ENCODE assay signal across 11 cellular contexts in genomic region chr1:34549199-34549598, GRCh38.
DNase-seq lines count a peak whose midpoint lies in the region; ATAC-seq, FAIRE-seq and TF ChIP-seq lines count a peak whose summit lies in the region.
"Had no signal": no experiment of that assay in that cellular context is flagged by ENCODE, and none has a peak within 500 bp of the region (broad histone marks: within the 10 kb centered on the region; RNA-seq: fewer than 3 reads in every experiment).

No MANE protein-coding gene starts in this region.

- no peaks in the 10 kb centered on the region for H3K36me3 ChIP-seq in H7 (replicated peaks; ENCODE audit: control insufficient read depth, insufficient read depth, low read length)
- no peaks in the 10 kb centered on the region for H3K36me3 ChIP-seq in SJCRH30
- H3K36me3 ChIP-seq in keratinocyte (ENCODE audit: control insufficient read depth in 2 of 2, extremely low read depth in 1 of 2, insufficient read depth in 2 of 2, low read length in 2 of 2): no peaks in the 10 kb centered on the region

- dilution Hi-C loops in keratinocyte (cut with MboI; ENCODE audit: extremely low pct_ligation_motif_present, low sequenced_read_pairs): no loop called here

- no peak overlapping the region for H3K27ac ChIP-seq in SJCRH30
- H3K27ac ChIP-seq in keratinocyte (ENCODE audit: control insufficient read depth, insufficient read depth, low read length): no peak overlapping the region
- no peak overlapping the region for H3K27ac ChIP-seq in CD4-positive, alpha-beta T cell (ENCODE audit: low read depth, low read length)
- H3K27ac ChIP-seq: dorsolateral prefrontal cortex had no signal

- no peaks in the 10 kb centered on the region for H3K79me2 ChIP-seq in keratinocyte (ENCODE audit: control insufficient read depth, insufficient read depth, low read length)

- no peaks in the 10 kb centered on the region for H3K9me3 ChIP-seq in SJCRH30 (replicated peaks)
- H3K9me3 ChIP-seq in keratinocyte (ENCODE audit: control insufficient read depth, low read depth, low read length): no peaks in the 10 kb centered on the region
- H3K9me3 ChIP-seq in CD4-positive, alpha-beta T cell (ENCODE audit: control insufficient read depth, low read length): no peaks in the 10 kb centered on the region

- no peak overlapping the region for H3K4me2 ChIP-seq in keratinocyte (ENCODE audit: control insufficient read depth, extremely low read depth, insufficient read depth, low read depth, low read length)

- H4K20me1 ChIP-seq in keratinocyte (ENCODE audit: control insufficient read depth, extremely low read depth, insufficient read depth, low read length): no peaks in the 10 kb centered on the region

- no peaks in the 10 kb centered on the region for H3K36me3 Mint-ChIP-seq in CD4-positive, alpha-beta T cell (ENCODE audit: low read depth)
- H3K36me3 Mint-ChIP-seq: T-cell had no signal

- TF ChIP-seq CTCF in D721Med (IDR thresholded peaks at IDR 0.05; ENCODE audit: insufficient read depth, missing control alignments) (peak; percentile 3), keratinocyte (optimal IDR thresholded peaks at IDR 0.05 in 1 of 3, IDR thresholded peaks at IDR 0.05 in 1 of 3, conservative IDR thresholded peaks at IDR 0.05 in 1 of 3; ENCODE audit: extremely low read depth in 1 of 3, insufficient read depth in 2 of 3, low read length in 3 of 3) (peak; percentile 36 to 61 (median 56))
- TF ChIP-seq CTCF in CD4-positive, alpha-beta T cell (IDR thresholded peaks at IDR 0.05): no peak

- H3K27ac Mint-ChIP-seq in CD4-positive, alpha-beta T cell: no peak overlapping the region
- H3K27ac Mint-ChIP-seq: T-cell had no signal

- peaks cover 11% of the 10 kb centered on the region for H3K9me3 Mint-ChIP-seq in CD4-positive, alpha-beta T cell

- FAIRE-seq in D721Med (lab: Jason Lieb, UNC) (no peak), keratinocyte (lab: Jason Lieb, UNC) (no peak)

- no peak overlapping the region for H3K4me3 Mint-ChIP-seq in CD4-positive, alpha-beta T cell
- H3K4me3 Mint-ChIP-seq: T-cell had no signal

- peaks cover 34% of the 10 kb centered on the region for H3K27me3 Mint-ChIP-seq in CD4-positive, alpha-beta T cell

- H2AFZ ChIP-seq in keratinocyte (ENCODE audit: control insufficient read depth, low read length): no peak overlapping the region

- H3K9ac ChIP-seq in keratinocyte (ENCODE audit: control insufficient read depth, extremely low read depth, insufficient read depth, low read length): no peak overlapping the region

- H3K27me3 ChIP-seq in H7 (ENCODE audit: control insufficient read depth, insufficient read depth, low read length): no peaks in the 10 kb centered on the region; the same call in 1 of the 2 replicates
- no peaks in the 10 kb centered on the region for H3K27me3 ChIP-seq in SJCRH30
- no peaks in the 10 kb centered on the region for H3K27me3 ChIP-seq in keratinocyte (ENCODE audit: control insufficient read depth, extremely low read depth, insufficient read depth, low read length)
- peaks cover 8% of the 10 kb centered on the region for H3K27me3 ChIP-seq in CD4-positive, alpha-beta T cell (ENCODE audit: control insufficient read depth, insufficient read depth, low read length)

- H3K4me1 Mint-ChIP-seq in CD4-positive, alpha-beta T cell (ENCODE audit: low read depth): no peaks in the 10 kb centered on the region
- H3K4me1 Mint-ChIP-seq: T-cell had no signal

- ATAC-seq in GM21619 (IDR thresholded peaks at IDR 0.05; ENCODE audit: unreplicated experiment): no peak
- no peak for ATAC-seq in CD4-positive, alpha-beta T cell (ENCODE audit: poor library complexity)
- ATAC-seq in GM18873 (IDR thresholded peaks at IDR 0.05; ENCODE audit: low FRiP score, unreplicated experiment): no peak
- ATAC-seq: T-cell had no signal

- DNase-seq in D721Med (ENCODE audit: insufficient read length, low spot score): no peak
- peak; percentile 56 for DNase-seq in H7
- peak; percentile 25 to 43 for DNase-seq in SJCRH30
- no peak for DNase-seq in keratinocyte (ENCODE audit: low read depth, low spot score)
- DNase-seq in CD4-positive, alpha-beta T cell: no peak
- no peak for DNase-seq in cerebellar nuclear complex (lab: John Stamatoyannopoulos, UW)
- DNase-seq: activated effector memory CD4-positive, alpha-beta T cell treated with Interleukin-2 at 50 U/mL for 16 hours; dorsolateral prefrontal cortex; T-cell had no signal

- intact Hi-C loops in CD4-positive, alpha-beta T cell (cut with DNase I, micrococcal nuclease): no loop called here

- H3K4me1 ChIP-seq in SJCRH30: no peaks in the 10 kb centered on the region
- no peaks in the 10 kb centered on the region for H3K4me1 ChIP-seq in keratinocyte (ENCODE audit: control insufficient read depth, extremely low read depth, insufficient read depth, low read length)

- POLR2A ChIA-PET in CD4-positive, alpha-beta T cell (lab: Charles Lee): no interaction called here

- CTCF ChIA-PET in CD4-positive, alpha-beta T cell (lab: Charles Lee): no interaction called here

- no peaks in the 10 kb centered on the region for H3K9me1 ChIP-seq in keratinocyte (ENCODE audit: control insufficient read depth, extremely low read depth, insufficient read depth, low read length)

- H3K4me3 ChIP-seq in H7 (ENCODE audit: insufficient read depth, low read depth, low read length): no peak overlapping the region
- H3K4me3 ChIP-seq in SJCRH30: no peak overlapping the region
- H3K4me3 ChIP-seq in keratinocyte (ENCODE audit: control insufficient read depth in 2 of 3, extremely low read depth in 1 of 3, insufficient read depth in 2 of 3, low read depth in 1 of 3, low read length in 3 of 3): no peak overlapping the region
- H3K4me3 ChIP-seq: dorsolateral prefrontal cortex had no signal

Comparison
In these comparisons a context has a peak if more than half of its experiments do, and no peak if none do; other contexts are left out.
1. DNase-seq: peak in H7 (single experiment) and SJCRH30 (2 of 2); none in D721Med (single experiment), keratinocyte (single experiment), CD4-positive, alpha-beta T cell (0 of 10) and cerebellar nuclear complex (0 of 2).